Comparison of ENCODE assay signal across 18 cellular contexts in genomic region chr2:160920061-160920460, GRCh38.
DNase-seq lines count a peak whose midpoint lies in the region; ATAC-seq and TF ChIP-seq lines count a peak whose summit lies in the region.
"Had no signal": no experiment of that assay in that cellular context is flagged by ENCODE, and none has a peak within 500 bp of the region (broad histone marks: within the 10 kb centered on the region; RNA-seq: fewer than 3 reads in every experiment).

No MANE protein-coding gene starts in this region.

- POLR2A ChIA-PET in MCF 10A (lab: Yijun Ruan, JAX), result no interaction called here

- intact Hi-C loops in breast epithelium (cut with DNase I; ENCODE audit: low total_unique reads) (no loop called here), MCF 10A (cut with micrococcal nuclease) (no loop called here), uterus (cut with DNase I; ENCODE audit: low total_unique reads) (no loop called here)

- 71 to 75% methylated on average over 1 of the region's 1 CpG for WGBS in gastroesophageal sphincter (ENCODE audit: low coverage in 1 of 2), 2 donors

- no peaks in the 10 kb centered on the region for H3K36me3 ChIP-seq in breast epithelium
- H3K36me3 ChIP-seq in gastroesophageal sphincter, result no peaks in the 10 kb centered on the region
- no peaks in the 10 kb centered on the region for H3K36me3 ChIP-seq in uterus
- H3K36me3 ChIP-seq: BLaER1, neutrophil had no signal

- H3K4me3 Mint-ChIP-seq in MCF 10A (ENCODE audit: unreplicated experiment), result no peak overlapping the region
- H3K4me3 Mint-ChIP-seq: activated naive CD8-positive, alpha-beta T cell treated with anti-CD3 and anti-CD28 coated beads for 36 hours had no signal

- H3K27ac ChIP-seq in breast epithelium (peak overlapping the region; percentile 70 to 77), gastroesophageal sphincter (peak overlapping the region; percentile 29 to 76 (median 70)), uterus (peak overlapping the region; percentile 70 to 84)
- H3K27ac ChIP-seq: BLaER1, neutrophil had no signal

- no peak overlapping the region for H3K27ac Mint-ChIP-seq in MCF 10A (ENCODE audit: low read depth, unreplicated experiment)
- H3K27ac Mint-ChIP-seq: activated naive CD8-positive, alpha-beta T cell treated with anti-CD3 and anti-CD28 coated beads for 36 hours had no signal

- no peaks in the 10 kb centered on the region for H3K4me1 Mint-ChIP-seq in MCF 10A (ENCODE audit: insufficient read depth, unreplicated experiment)
- H3K4me1 Mint-ChIP-seq: activated naive CD8-positive, alpha-beta T cell treated with anti-CD3 and anti-CD28 coated beads for 36 hours had no signal

- H3K27me3 ChIP-seq in breast epithelium (no peaks in the 10 kb centered on the region), gastroesophageal sphincter (no peaks in the 10 kb centered on the region), uterus (no peaks in the 10 kb centered on the region)
- H3K27me3 ChIP-seq: BLaER1, neutrophil had no signal

- no peaks in the 10 kb centered on the region for H3K9me3 ChIP-seq in breast epithelium
- no peaks in the 10 kb centered on the region for H3K9me3 ChIP-seq in gastroesophageal sphincter
- no peaks in the 10 kb centered on the region for H3K9me3 ChIP-seq in uterus
- H3K9me3 ChIP-seq: BLaER1, neutrophil had no signal

- no peaks in the 10 kb centered on the region for H3K4me1 ChIP-seq in breast epithelium
- H3K4me1 ChIP-seq in gastroesophageal sphincter, result peaks cover 5 to 41% (median 21%) of the 10 kb centered on the region in 3 donors
- H3K4me1 ChIP-seq in uterus, result no peaks in the 10 kb centered on the region
- H3K4me1 ChIP-seq: BLaER1 had no signal

- DNase-seq in breast epithelium (ENCODE audit: low spot score in 2 of 2) (no peak), MCF 10A (ENCODE audit: unreplicated experiment) (no peak), putamen (ENCODE audit: low spot score) (peak; percentile 23), uterus (no peak), HCEC 1CT (no peak)
- DNase-seq in activated CD8-positive, alpha-beta memory T cell treated with anti-CD3 and anti-CD28 coated beads, Interleukin-2, amount 50 U/mL, for 4 hours, result no peak
- DNase-seq: 8988T; activated naive CD8-positive, alpha-beta T cell treated with anti-CD3 and anti-CD28 coated beads for 36 hours; erythroblast; NCI-H1048; NCI-H2081; NCI-H510A treated with DMSO at 0.1 percent for 48 hours; stimulated activated CD4-positive, alpha-beta T cell treated with anti-CD3 and anti-CD28 coated beads, Interleukin-4, amount 100 ng/mL, for 1 hour; substantia nigra had no signal

- no peak for TF ChIP-seq EP300 in gastroesophageal sphincter (IDR thresholded peaks at IDR 0.05)

- ATAC-seq in gastroesophageal sphincter, result no peak
- no peak for ATAC-seq in GM21723 (IDR thresholded peaks at IDR 0.05; ENCODE audit: unreplicated experiment)

- H3K4me3 ChIP-seq in breast epithelium, result no peak overlapping the region
- no peak overlapping the region for H3K4me3 ChIP-seq in gastroesophageal sphincter
- no peak overlapping the region for H3K4me3 ChIP-seq in uterus
- H3K4me3 ChIP-seq: BLaER1 had no signal

- no peak for TF ChIP-seq CTCF in breast epithelium (IDR thresholded peaks at IDR 0.05)
- TF ChIP-seq CTCF in MCF 10A (IDR thresholded peaks at IDR 0.05; ENCODE audit: unreplicated experiment), result no peak
- TF ChIP-seq CTCF in gastroesophageal sphincter (IDR thresholded peaks at IDR 0.05), result no peak
- no peak for TF ChIP-seq CTCF in uterus (IDR thresholded peaks at IDR 0.05)

- CTCF ChIA-PET in MCF 10A (lab: Yijun Ruan, JAX), result interaction anchor here (0.5 to 1.4 kb wide), 4 partner anchors 13 to 810 kb away, joined by 3 to 5 read pairs (median 4); no protein-coding TSS in a partner anchor

- TF ChIP-seq POLR2A in breast epithelium (IDR thresholded peaks at IDR 0.05), result no peak
- TF ChIP-seq POLR2A in gastroesophageal sphincter (IDR thresholded peaks at IDR 0.05), result no peak
- no peak for TF ChIP-seq POLR2A in uterus (IDR thresholded peaks at IDR 0.05)

- BruUV-seq in MCF 10A (replicated peaks; lab: Mats Ljungman, UMichigan), result no TSS peak

- no peaks in the 10 kb centered on the region for H3K36me3 Mint-ChIP-seq in MCF 10A (ENCODE audit: insufficient read depth, unreplicated experiment)
- H3K36me3 Mint-ChIP-seq: activated naive CD8-positive, alpha-beta T cell treated with anti-CD3 and anti-CD28 coated beads for 36 hours had no signal

- no peaks in the 10 kb centered on the region for H3K9me3 Mint-ChIP-seq in MCF 10A (ENCODE audit: unreplicated experiment)
- H3K9me3 Mint-ChIP-seq: activated naive CD8-positive, alpha-beta T cell treated with anti-CD3 and anti-CD28 coated beads for 36 hours had no signal

- no peaks in the 10 kb centered on the region for H3K27me3 Mint-ChIP-seq in MCF 10A (ENCODE audit: insufficient read depth, unreplicated experiment)
- H3K27me3 Mint-ChIP-seq: activated naive CD8-positive, alpha-beta T cell treated with anti-CD3 and anti-CD28 coated beads for 36 hours had no signal
